1 cellular context compared by ENCODE assay signal in the genomic region with DNA sequence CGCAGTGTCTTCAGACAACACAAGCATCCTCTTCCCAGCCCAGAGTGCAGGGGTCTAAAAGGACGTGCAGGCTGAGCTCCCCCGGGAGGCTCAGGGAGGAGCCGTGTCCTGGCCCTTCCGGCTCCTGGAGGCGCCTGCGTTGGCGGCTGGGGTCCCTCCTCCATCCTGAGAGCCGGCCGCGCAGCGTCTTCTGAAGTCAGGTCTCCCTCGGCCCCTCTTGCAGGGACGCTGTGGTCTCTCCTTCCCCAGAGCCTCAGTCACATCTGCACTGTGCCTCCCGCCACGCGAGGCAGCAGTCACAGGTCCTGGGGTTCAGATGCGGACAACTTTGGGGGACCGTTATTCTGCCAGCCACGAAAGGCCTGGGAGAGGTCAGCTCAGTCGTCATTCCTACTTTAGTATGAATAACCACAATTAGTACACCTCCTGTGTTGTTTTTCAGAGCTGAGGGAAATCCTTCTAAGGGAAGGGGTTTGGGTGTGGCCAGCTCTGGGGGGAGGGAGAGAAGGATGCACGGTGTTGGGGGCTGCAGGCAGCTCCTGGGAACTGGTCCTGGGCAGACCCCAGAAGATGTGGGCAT.
TF ChIP-seq lines count a peak whose summit lies in the region.

No MANE protein-coding gene starts in this region.

TF ChIP-seq in SK-N-SH, 30 proteins besides CTCF, POLR2A, EP300 and RAD21 (continued from another document):
- TF ChIP-seq, protein P1, sequence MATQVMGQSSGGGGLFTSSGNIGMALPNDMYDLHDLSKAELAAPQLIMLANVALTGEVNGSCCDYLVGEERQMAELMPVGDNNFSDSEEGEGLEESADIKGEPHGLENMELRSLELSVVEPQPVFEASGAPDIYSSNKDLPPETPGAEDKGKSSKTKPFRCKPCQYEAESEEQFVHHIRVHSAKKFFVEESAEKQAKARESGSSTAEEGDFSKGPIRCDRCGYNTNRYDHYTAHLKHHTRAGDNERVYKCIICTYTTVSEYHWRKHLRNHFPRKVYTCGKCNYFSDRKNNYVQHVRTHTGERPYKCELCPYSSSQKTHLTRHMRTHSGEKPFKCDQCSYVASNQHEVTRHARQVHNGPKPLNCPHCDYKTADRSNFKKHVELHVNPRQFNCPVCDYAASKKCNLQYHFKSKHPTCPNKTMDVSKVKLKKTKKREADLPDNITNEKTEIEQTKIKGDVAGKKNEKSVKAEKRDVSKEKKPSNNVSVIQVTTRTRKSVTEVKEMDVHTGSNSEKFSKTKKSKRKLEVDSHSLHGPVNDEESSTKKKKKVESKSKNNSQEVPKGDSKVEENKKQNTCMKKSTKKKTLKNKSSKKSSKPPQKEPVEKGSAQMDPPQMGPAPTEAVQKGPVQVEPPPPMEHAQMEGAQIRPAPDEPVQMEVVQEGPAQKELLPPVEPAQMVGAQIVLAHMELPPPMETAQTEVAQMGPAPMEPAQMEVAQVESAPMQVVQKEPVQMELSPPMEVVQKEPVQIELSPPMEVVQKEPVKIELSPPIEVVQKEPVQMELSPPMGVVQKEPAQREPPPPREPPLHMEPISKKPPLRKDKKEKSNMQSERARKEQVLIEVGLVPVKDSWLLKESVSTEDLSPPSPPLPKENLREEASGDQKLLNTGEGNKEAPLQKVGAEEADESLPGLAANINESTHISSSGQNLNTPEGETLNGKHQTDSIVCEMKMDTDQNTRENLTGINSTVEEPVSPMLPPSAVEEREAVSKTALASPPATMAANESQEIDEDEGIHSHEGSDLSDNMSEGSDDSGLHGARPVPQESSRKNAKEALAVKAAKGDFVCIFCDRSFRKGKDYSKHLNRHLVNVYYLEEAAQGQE (IDR thresholded peaks at IDR 0.05; ENCODE audit: low read depth, low read length) = no peak
- TF ChIP-seq, protein P2, sequence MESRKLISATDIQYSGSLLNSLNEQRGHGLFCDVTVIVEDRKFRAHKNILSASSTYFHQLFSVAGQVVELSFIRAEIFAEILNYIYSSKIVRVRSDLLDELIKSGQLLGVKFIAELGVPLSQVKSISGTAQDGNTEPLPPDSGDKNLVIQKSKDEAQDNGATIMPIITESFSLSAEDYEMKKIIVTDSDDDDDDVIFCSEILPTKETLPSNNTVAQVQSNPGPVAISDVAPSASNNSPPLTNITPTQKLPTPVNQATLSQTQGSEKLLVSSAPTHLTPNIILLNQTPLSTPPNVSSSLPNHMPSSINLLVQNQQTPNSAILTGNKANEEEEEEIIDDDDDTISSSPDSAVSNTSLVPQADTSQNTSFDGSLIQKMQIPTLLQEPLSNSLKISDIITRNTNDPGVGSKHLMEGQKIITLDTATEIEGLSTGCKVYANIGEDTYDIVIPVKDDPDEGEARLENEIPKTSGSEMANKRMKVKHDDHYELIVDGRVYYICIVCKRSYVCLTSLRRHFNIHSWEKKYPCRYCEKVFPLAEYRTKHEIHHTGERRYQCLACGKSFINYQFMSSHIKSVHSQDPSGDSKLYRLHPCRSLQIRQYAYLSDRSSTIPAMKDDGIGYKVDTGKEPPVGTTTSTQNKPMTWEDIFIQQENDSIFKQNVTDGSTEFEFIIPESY (IDR thresholded peaks at IDR 0.05; ENCODE audit: borderline replicate concordance, low read depth) = no peak
- no peak for TF ChIP-seq TEAD4 (IDR thresholded peaks at IDR 0.05; ENCODE audit: borderline replicate concordance, insufficient read depth)
- TF ChIP-seq NFIC (IDR thresholded peaks at IDR 0.05; ENCODE audit: borderline replicate concordance) = no peak
- no peak for TF ChIP-seq YY1 (IDR thresholded peaks at IDR 0.05; ENCODE audit: low read depth)
- no peak for TF ChIP-seq RCOR1 (IDR thresholded peaks at IDR 0.05; ENCODE audit: low read length)
- TF ChIP-seq RXRA (IDR thresholded peaks at IDR 0.05; ENCODE audit: borderline replicate concordance, low read depth) = no peak
- no peak for TF ChIP-seq GABPA (IDR thresholded peaks at IDR 0.05; ENCODE audit: low read depth)
- TF ChIP-seq SMC3 (IDR thresholded peaks at IDR 0.05; ENCODE audit: low read depth, low read length) = no peak
- no peak for TF ChIP-seq MXI1 (IDR thresholded peaks at IDR 0.05; ENCODE audit: low read depth, low read length)
- TF ChIP-seq ELF1 (IDR thresholded peaks at IDR 0.05) = no peak
- no peak for TF ChIP-seq GATA2 (CRISPR knock-in tag; IDR thresholded peaks at IDR 0.05)
TF ChIP-seq in SK-N-SH: peak in this region for 0.
